23 cellular contexts compared by ENCODE assay signal in the genomic region with DNA sequence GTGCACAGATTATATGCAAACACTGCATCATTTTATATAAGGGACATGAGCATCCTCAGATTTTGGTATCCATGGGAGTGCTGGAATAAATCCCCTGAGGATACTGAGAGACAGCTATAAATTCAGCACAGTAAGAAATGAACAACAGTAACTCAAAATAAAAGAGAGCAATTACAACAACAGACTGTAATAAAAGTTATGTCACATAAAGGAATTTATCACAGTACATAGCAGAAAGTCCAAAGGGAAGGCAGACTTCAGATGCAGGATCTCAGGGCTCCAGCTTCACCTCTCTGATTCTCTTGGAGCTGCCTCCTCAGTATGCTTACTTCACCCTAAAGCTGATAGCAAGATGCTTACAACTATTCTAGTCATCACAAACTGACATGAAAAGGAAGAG. TPM values are rescaled to one million over a fixed set of nuclear protein-coding genes. Genes with fewer than 3 reads are reported as not detected.
"Had no signal": no experiment of that assay in that cellular context is flagged by ENCODE, and none has a peak within 500 bp of the region (broad histone marks: within the 10 kb centered on the region; RNA-seq: fewer than 3 reads in every experiment).

No MANE protein-coding gene starts in this region.

- H3K27me3 ChIP-seq: left lung, neutrophil, right atrium auricular region, tibial nerve, uterus had no signal

- H3K4me1 ChIP-seq: left lung, parathyroid adenoma, tibial nerve, uterus had no signal

- H3K9me3 ChIP-seq: left lung, neutrophil, right atrium auricular region, tibial nerve, uterus had no signal

- H3K36me3 ChIP-seq: neutrophil, right atrium auricular region, uterus had no signal

- DNase-seq: head of caudate nucleus; kidney glomerular epithelial cell; left cardiac atrium; left lung; mesendoderm; naive thymus-derived CD8-positive, alpha-beta T cell; occipital lobe; stimulated activated CD4-positive, alpha-beta T cell treated with anti-CD3 and anti-CD28 coated beads, Interleukin-1b, Interleukin-23, amount 100 ng/mL, for 48 hours; stimulated activated CD4-positive, alpha-beta T cell treated with anti-CD3 and anti-CD28 coated beads, Interleukin-2, amount 100 ng/mL, for 48 hours; stimulated activated CD4-positive, alpha-beta T cell treated with anti-CD3 and anti-CD28 coated beads, Interleukin-4, amount 100 ng/mL, for 4 hours; stimulated activated CD8-positive, alpha-beta memory T cell treated with anti-CD3 and anti-CD28 coated beads, Interleukin-4, amount 100 ng/mL, for 48 hours; stimulated activated naive CD4-positive, alpha-beta T cell treated with Interleukin-2 at 50 U/mL for 16 hours; stimulated activated naive CD8-positive, alpha-beta T cell treated with anti-CD3 and anti-CD28 coated beads, Interleukin-15, amount 100 ng/mL, for 72 hours; substantia nigra; uterus had no signal

- H3K4me3 ChIP-seq: left lung, lung, right atrium auricular region, smooth muscle cell, tibial nerve, uterus had no signal

- ATAC-seq: left cardiac atrium; left lung; naive thymus-derived CD8-positive, alpha-beta T cell; sciatic nerve; stimulated activated memory B cell treated with anti-CD40 and anti-IgM and Interleukin-4, amounts not matched to agents 10 μg/mL and 1 μg/mL and 100 μg/mL, for 72 hours; stimulated activated naive CD8-positive, alpha-beta T cell treated with anti-CD3 and anti-CD28 coated beads, Interleukin-15, amount 100 ng/mL, for 72 hours had no signal

- H3K9ac ChIP-seq: parathyroid adenoma had no signal

- H3K27ac ChIP-seq: left lung, neutrophil, parathyroid adenoma, tibial nerve, uterus had no signal

RNA-seq across cellular contexts. Expression of gene STRIP2, which starts 43.9 kb away (rescaled TPM):
- polyA plus RNA-seq: naive thymus-derived CD8-positive, alpha-beta T cell had no signal
